In genomic region chr2:223203971-223204370, GRCh38 we compare ENCODE assay signal across 20 cellular contexts.
DNase-seq lines count a peak whose midpoint lies in the region; ATAC-seq and TF ChIP-seq lines count a peak whose summit lies in the region.
"Had no signal": no experiment of that assay in that cellular context is flagged by ENCODE, and none has a peak within 500 bp of the region (broad histone marks: within the 10 kb centered on the region; RNA-seq: fewer than 3 reads in every experiment).

No MANE protein-coding gene starts in this region.

- H3K9me3 ChIP-seq in T-helper 17 cell (ENCODE audit: control insufficient read depth, low read length, poor library complexity, severe bottlenecking), result no peaks in the 10 kb centered on the region

- H3K9me3 Mint-ChIP-seq in mesothelial cell of epicardium, result peaks cover 22% of the 10 kb centered on the region
- H3K9me3 Mint-ChIP-seq in activated T-cell treated with anti-CD3 and anti-CD28 coated beads, Interleukin-2, amount 50 U/mL, for 4 hours, result peaks cover 6% of the 10 kb centered on the region
- H3K9me3 Mint-ChIP-seq: activated T-helper 1 cell treated with anti-CD3 and anti-CD28 coated beads, Interleukin-12 subunit alpha, Interleukin-12 subunit beta, Interleukin-2, Interleukin-4 antibody, amounts not matched to agents 30 ng/mL and 10 ng/mL and 1 ng/mL, durations not matched to agents 14 hours and 24 hours and 36 hours; type B pancreatic cell had no signal

- H3K4me1 Mint-ChIP-seq in mesothelial cell of epicardium (peaks cover 3% of the 10 kb centered on the region), T-helper 17 cell (no peaks in the 10 kb centered on the region)
- no peaks in the 10 kb centered on the region for H3K4me1 Mint-ChIP-seq in activated T-cell treated with anti-CD3 and anti-CD28 coated beads, Interleukin-2, amount 50 U/mL, for 4 hours (ENCODE audit: low read depth)
- H3K4me1 Mint-ChIP-seq: activated CD4-positive, alpha-beta memory T cell treated with anti-CD3 and anti-CD28 coated beads, Interleukin-2, amount 10 ng/mL, durations not matched to agents 7 days and 5 days; immature natural killer cell had no signal

- peak overlapping the region; percentile 2 for H3K27ac Mint-ChIP-seq in mesothelial cell of epicardium
- no peak overlapping the region for H3K27ac Mint-ChIP-seq in T-helper 17 cell
- H3K27ac Mint-ChIP-seq: activated CD4-positive, alpha-beta memory T cell treated with anti-CD3 and anti-CD28 coated beads, Interleukin-2, amount 10 ng/mL, durations not matched to agents 7 days and 5 days; activated T-helper 1 cell treated with anti-CD3 and anti-CD28 coated beads, Interleukin-12 subunit alpha, Interleukin-12 subunit beta, Interleukin-2, Interleukin-4 antibody, amounts not matched to agents 30 ng/mL and 10 ng/mL and 1 ng/mL, durations not matched to agents 14 hours and 24 hours and 36 hours; immature natural killer cell had no signal

- no peak overlapping the region for H3K4me3 Mint-ChIP-seq in mesothelial cell of epicardium
- H3K4me3 Mint-ChIP-seq in T-helper 17 cell, result no peak overlapping the region
- H3K4me3 Mint-ChIP-seq in activated T-cell treated with anti-CD3 and anti-CD28 coated beads, Interleukin-2, amount 50 U/mL, for 4 hours, result no peak overlapping the region
- H3K4me3 Mint-ChIP-seq: activated CD4-positive, alpha-beta memory T cell treated with anti-CD3 and anti-CD28 coated beads, Interleukin-2, amount 10 ng/mL, durations not matched to agents 7 days and 5 days; activated T-helper 1 cell treated with anti-CD3 and anti-CD28 coated beads, Interleukin-12 subunit alpha, Interleukin-12 subunit beta, Interleukin-2, Interleukin-4 antibody, amounts not matched to agents 30 ng/mL and 10 ng/mL and 1 ng/mL, durations not matched to agents 14 hours and 24 hours and 36 hours; immature natural killer cell; type B pancreatic cell had no signal

- H3K36me3 Mint-ChIP-seq in mesothelial cell of epicardium (no peaks in the 10 kb centered on the region), T-helper 17 cell (ENCODE audit: low read depth) (no peaks in the 10 kb centered on the region)
- H3K36me3 Mint-ChIP-seq in activated T-cell treated with anti-CD3 and anti-CD28 coated beads, Interleukin-2, amount 50 U/mL, for 4 hours (ENCODE audit: insufficient read depth), result no peaks in the 10 kb centered on the region
- H3K36me3 Mint-ChIP-seq: immature natural killer cell, type B pancreatic cell had no signal

- ATAC-seq in T-helper 17 cell (no peak), HG03045 (IDR thresholded peaks at IDR 0.05; ENCODE audit: unreplicated experiment) (no peak)
- ATAC-seq in activated T-cell treated with anti-CD3 and anti-CD28 coated beads, Interleukin-2, amount 50 U/mL, for 4 hours, result no peak
- ATAC-seq: right cardiac atrium had no signal

- H3K27me3 Mint-ChIP-seq in mesothelial cell of epicardium (ENCODE audit: low read depth) (no peaks in the 10 kb centered on the region), T-helper 17 cell (no peaks in the 10 kb centered on the region)
- no peaks in the 10 kb centered on the region for H3K27me3 Mint-ChIP-seq in activated T-cell treated with anti-CD3 and anti-CD28 coated beads, Interleukin-2, amount 50 U/mL, for 4 hours (ENCODE audit: low read depth)
- H3K27me3 Mint-ChIP-seq: activated CD4-positive, alpha-beta memory T cell treated with anti-CD3 and anti-CD28 coated beads, Interleukin-2, amount 10 ng/mL, durations not matched to agents 7 days and 5 days had no signal

- intact Hi-C loops in posterior cingulate gyrus (cut with DNase I), result no loop called here

- H3K4me3 ChIP-seq in choroid plexus epithelial cell (ENCODE audit: low read depth, low read length), result no peak overlapping the region
- H3K4me3 ChIP-seq: BLaER1 had no signal

- DNase-seq in COLO829 (ENCODE audit: low spot score) (peak; percentile 20), M059J (ENCODE audit: low read depth) (peak; percentile 71), choroid plexus epithelial cell (ENCODE audit: low read depth) (peak; percentile 66), mesothelial cell of epicardium (ENCODE audit: low spot score in 2 of 2, unreplicated experiment in 2 of 2) (no peak), posterior cingulate gyrus (no peak), T-helper 17 cell (no peak)
- DNase-seq in activated T-cell treated with anti-CD3 and anti-CD28 coated beads, Interleukin-2, amount 50 U/mL, for 4 hours, result no peak
- DNase-seq: activated CD4-positive, alpha-beta memory T cell treated with anti-CD3 and anti-CD28 coated beads, Interleukin-2, amount 10 ng/mL, durations not matched to agents 7 days and 5 days; DMS53; H7; immature natural killer cell; Kasumi-1; NCI-H146; NCI-H510A; right cardiac atrium; stimulated activated CD4-positive, alpha-beta T cell treated with anti-CD3 and anti-CD28 coated beads, Interleukin-4, amount 100 ng/mL, for 4 hours had no signal

- no peak for TF ChIP-seq CTCF in choroid plexus epithelial cell (conservative IDR thresholded peaks at IDR 0.05; ENCODE audit: low read depth, low read length)
- no peak for TF ChIP-seq CTCF in mesothelial cell of epicardium (IDR thresholded peaks at IDR 0.05; ENCODE audit: unreplicated experiment)

Comparison
In these comparisons a context has a peak if more than half of its experiments do, and no peak if none do; other contexts are left out.
1. DNase-seq: peak in COLO829 (single experiment), M059J (single experiment) and choroid plexus epithelial cell (single experiment); none in mesothelial cell of epicardium (0 of 2), posterior cingulate gyrus (0 of 10), T-helper 17 cell (0 of 3) and activated T-cell treated with anti-CD3 and anti-CD28 coated beads, Interleukin-2, amount 50 U/mL, for 4 hours (single experiment).